Comparison of ENCODE assay signal across 33 cellular contexts in the genomic region with DNA sequence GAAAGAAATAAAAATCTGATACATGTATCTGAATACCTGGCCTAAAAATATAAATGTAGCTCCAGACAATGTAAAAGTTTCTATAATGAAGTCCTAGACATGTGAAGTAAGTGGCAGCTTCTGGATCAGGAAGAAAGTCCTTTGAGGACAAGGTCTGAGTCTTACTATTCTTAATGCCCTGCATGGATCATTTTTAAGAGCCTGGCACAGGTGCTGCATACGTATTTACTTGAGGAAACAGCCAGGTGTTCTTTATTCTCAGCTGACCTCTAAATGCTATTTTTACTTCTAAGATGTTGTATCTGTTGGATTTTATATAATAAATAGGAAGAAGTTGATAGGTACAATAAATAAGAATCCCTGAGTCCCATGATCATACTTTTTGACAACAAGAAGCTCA.
"Had no signal": no experiment of that assay in that cellular context is flagged by ENCODE, and none has a peak within 500 bp of the region (broad histone marks: within the 10 kb centered on the region; RNA-seq: fewer than 3 reads in every experiment).

No MANE protein-coding gene starts in this region.

- H3K9me3 ChIP-seq: ascending aorta, breast epithelium, colonic mucosa had no signal

- DNase-seq: activated CD4-positive, alpha-beta memory T cell treated with anti-CD3 and anti-CD28 coated beads, Interleukin-2, amount 10 ng/mL, durations not matched to agents 7 days and 5 days; activated CD4-positive, alpha-beta T cell treated with anti-CD3 and anti-CD28 coated beads for 1 hour; activated CD4-positive, alpha-beta T cell treated with anti-CD3 and anti-CD28 coated beads for 36 hours; activated CD4-positive, alpha-beta T cell treated with anti-CD3 and anti-CD28 coated beads for 48 hours; activated CD4-positive, alpha-beta T cell treated with anti-CD3 and anti-CD28 coated beads, Interleukin-2, amount 10 ng/mL, durations not matched to agents 7 days and 5 days; activated CD4-positive, alpha-beta T cell treated with anti-CD3 and anti-CD28 coated beads, Interleukin-2, amount 50 U/mL, for 48 hours; activated CD4-positive, CD25-positive, alpha-beta regulatory T cell; activated CD8-positive, alpha-beta memory T cell treated with anti-CD3 and anti-CD28 coated beads for 24 hours; activated CD8-positive, alpha-beta memory T cell treated with anti-CD3 and anti-CD28 coated beads, Interleukin-2, amount 10 ng/mL, durations not matched to agents 7 days and 5 days; activated CD8-positive, alpha-beta memory T cell treated with anti-CD3 and anti-CD28 coated beads, Interleukin-2, amount 50 U/mL, for 48 hours; activated CD8-positive, alpha-beta T cell treated with anti-CD3 and anti-CD28 coated beads, Interleukin-2, amount 10 ng/mL, durations not matched to agents 7 days and 5 days; activated effector memory CD4-positive, alpha-beta T cell treated with Interleukin-2 at 50 U/mL for 16 hours; activated gamma-delta T cell; activated naive CD4-positive, alpha-beta T cell treated with anti-CD3 and anti-CD28 coated beads, Interleukin-2, amount 10 ng/mL, durations not matched to agents 7 days and 5 days; activated naive CD4-positive, alpha-beta T cell treated with Interleukin-2 at 50 U/mL for 16 hours; activated naive CD8-positive, alpha-beta T cell treated with anti-CD3 and anti-CD28 coated beads, Interleukin-2, amount 10 ng/mL, durations not matched to agents 7 days and 5 days; activated naive CD8-positive, alpha-beta T cell treated with anti-CD3 and anti-CD28 coated beads, Interleukin-2, amount 50 U/mL, for 24 hours; activated T-cell treated with anti-CD3 and anti-CD28 coated beads, Interleukin-2, amount 50 U/mL, for 24 hours; activated T-cell treated with anti-CD3 and anti-CD28 coated beads, Interleukin-2, amount 50 U/mL, for 48 hours; amygdala; anterior cingulate cortex; brain microvascular endothelial cell; central memory CD4-positive, alpha-beta T cell; cerebellar nuclear complex; colonic mucosa; T-helper 2 cell; T-helper 9 cell; WERI-Rb-1 had no signal

- ATAC-seq: activated CD4-positive, alpha-beta T cell treated with anti-CD3 and anti-CD28 coated beads for 36 hours; activated CD4-positive, CD25-positive, alpha-beta regulatory T cell treated with anti-CD3 and anti-CD28 coated beads, Interleukin-2, amount 50 U/mL, for 24 hours; activated CD8-positive, alpha-beta memory T cell treated with anti-CD3 and anti-CD28 coated beads, Interleukin-2, amount 10 ng/mL, durations not matched to agents 7 days and 5 days; activated CD8-positive, alpha-beta T cell treated with anti-CD3 and anti-CD28 coated beads, Interleukin-2, amount 10 ng/mL, durations not matched to agents 7 days and 5 days; activated naive CD8-positive, alpha-beta T cell treated with anti-CD3 and anti-CD28 coated beads, Interleukin-2, amount 50 U/mL, for 24 hours; WTC11 had no signal

- H3K4me1 ChIP-seq: ascending aorta, breast epithelium, colonic mucosa had no signal

- H3K36me3 ChIP-seq: ascending aorta, brain microvascular endothelial cell, breast epithelium, colonic mucosa, WERI-Rb-1 had no signal

- H3K27me3 ChIP-seq: ascending aorta, brain microvascular endothelial cell, breast epithelium, colonic mucosa had no signal

- H3K27ac ChIP-seq: ascending aorta, brain microvascular endothelial cell, breast epithelium, colonic mucosa, WERI-Rb-1 had no signal

- H3K4me3 ChIP-seq: ascending aorta, breast epithelium, colonic mucosa had no signal

- FAIRE-seq: TTC549 had no signal
